Comparison of ENCODE assay signal across 26 cellular contexts in genomic region chr22:23519442-23520177, GRCh38.
DNase-seq lines count a peak whose midpoint lies in the region; ATAC-seq and TF ChIP-seq lines count a peak whose summit lies in the region.
"Had no signal": no experiment of that assay in that cellular context is flagged by ENCODE, and none has a peak within 500 bp of the region (broad histone marks: within the 10 kb centered on the region; RNA-seq: fewer than 3 reads in every experiment).

No MANE protein-coding gene starts in this region.

- H3K4me1 Mint-ChIP-seq in glutamatergic neuron (ENCODE audit: low read depth, unreplicated experiment) (peaks cover 31% of the 10 kb centered on the region), MCF 10A (ENCODE audit: insufficient read depth, unreplicated experiment) (no peaks in the 10 kb centered on the region)
- H3K4me1 Mint-ChIP-seq: activated T-helper 17 cell treated with anti-CD3 and anti-CD28 coated beads, Interleukin-2, amount 50 U/mL, for 72 hours had no signal

- H3K27ac Mint-ChIP-seq in glutamatergic neuron (ENCODE audit: unreplicated experiment) (peak overlapping the region; percentile 100), MCF 10A (ENCODE audit: low read depth, unreplicated experiment) (no peak overlapping the region)
- H3K27ac Mint-ChIP-seq: activated T-helper 17 cell treated with anti-CD3 and anti-CD28 coated beads, Interleukin-2, amount 50 U/mL, for 72 hours; H9; T-helper 2 cell treated with Interferon-gamma antibody and Interleukin-4, amounts not matched to agents 5 μg/mL and 100 μg/mL, for 36 hours had no signal

- H3K27me3 Mint-ChIP-seq in glutamatergic neuron (ENCODE audit: unreplicated experiment) (peaks cover 10% of the 10 kb centered on the region), MCF 10A (ENCODE audit: insufficient read depth, unreplicated experiment) (no peaks in the 10 kb centered on the region)

- H3K4me1 ChIP-seq in right cardiac atrium (ENCODE audit: control insufficient read depth, insufficient read depth, low read length) (no peaks in the 10 kb centered on the region), trophoblast cell (ENCODE audit: control insufficient read depth in 1 of 2, insufficient read depth in 2 of 2, low read length in 2 of 2) (peaks cover 46 to 53% of the 10 kb centered on the region in 2 experiments)
- H3K4me1 ChIP-seq: pancreas had no signal

- H3K23ac ChIP-seq in trophoblast cell (ENCODE audit: low read length): no peak overlapping the region

- DNase-seq in right cardiac atrium (peak in 2 of 3 donors; percentile 59 to 61), cardiac septum (ENCODE audit: low spot score) (no peak), glutamatergic neuron (no peak), trophoblast cell (no peak), MCF 10A (ENCODE audit: unreplicated experiment) (no peak), hepatic stellate cell (ENCODE audit: low spot score) (no peak)
- DNase-seq: CD8-positive, alpha-beta memory T cell; gastrocnemius medialis; H9; KBM-7; NCI-H2081 treated with DMSO at 0.1 percent for 48 hours; NCI-H526; PC-3; stimulated activated CD4-positive, alpha-beta T cell treated with anti-CD3 and anti-CD28 coated beads, Interleukin-4, amount 100 ng/mL, for 4 hours had no signal

- H4K12ac ChIP-seq in trophoblast cell (ENCODE audit: low read depth, low read length): peak overlapping the region; percentile 82

- TF ChIP-seq CTCF in glutamatergic neuron (IDR thresholded peaks at IDR 0.05; ENCODE audit: partially characterized antibody, unreplicated experiment) (no peak), MCF 10A (IDR thresholded peaks at IDR 0.05; ENCODE audit: unreplicated experiment) (no peak)

- H3K27me3 ChIP-seq in right cardiac atrium (ENCODE audit: control insufficient read depth, insufficient read depth) (no peaks in the 10 kb centered on the region), trophoblast cell (ENCODE audit: insufficient read depth, low read length) (no peaks in the 10 kb centered on the region)
- H3K27me3 ChIP-seq: breast epithelium, gastrocnemius medialis, pancreas, SJCRH30, suprapubic skin had no signal

- H3K36me3 Mint-ChIP-seq in glutamatergic neuron (ENCODE audit: unreplicated experiment) (no peaks in the 10 kb centered on the region), MCF 10A (ENCODE audit: insufficient read depth, unreplicated experiment) (no peaks in the 10 kb centered on the region)

- no peak for ATAC-seq in right cardiac atrium
- no peak for ATAC-seq in GM21423 (IDR thresholded peaks at IDR 0.05; ENCODE audit: unreplicated experiment)
- no peak for ATAC-seq in GM21619 (IDR thresholded peaks at IDR 0.05; ENCODE audit: unreplicated experiment)
- ATAC-seq: activated CD4-positive, CD25-positive, alpha-beta regulatory T cell treated with anti-CD3 and anti-CD28 coated beads, Interleukin-2, amount 50 U/mL, for 24 hours; activated T-helper 17 cell treated with anti-CD3 and anti-CD28 coated beads, Interleukin-2, amount 50 U/mL, for 72 hours; gastrocnemius medialis; left lobe of liver; pancreas; PC-3 had no signal

- H3K14ac ChIP-seq in trophoblast cell (ENCODE audit: low read length): peak overlapping the region; percentile 96

- H2AFZ ChIP-seq in trophoblast cell (ENCODE audit: insufficient read depth, low read length, poor library complexity): peak overlapping the region; percentile 5

- peaks cover 15% of the 10 kb centered on the region for H3K79me2 ChIP-seq in trophoblast cell (ENCODE audit: control insufficient read depth, insufficient read depth, low read length, poor library complexity)

- H2BK5ac ChIP-seq in trophoblast cell (ENCODE audit: low read depth, low read length, poor library complexity): peak overlapping the region; percentile 92

- H2AK5ac ChIP-seq in trophoblast cell (ENCODE audit: low read length): peak overlapping the region; percentile 94

- H4K91ac ChIP-seq in trophoblast cell (ENCODE audit: low read depth, low read length): peak overlapping the region; percentile 100

- H3K4me3 ChIP-seq in right cardiac atrium (ENCODE audit: low read length) (no peak overlapping the region), trophoblast cell (ENCODE audit: low read depth, low read length) (no peak overlapping the region)
- H3K4me3 ChIP-seq: breast epithelium, gastrocnemius medialis, pancreas, skin epidermis, suprapubic skin had no signal

- peak overlapping the region; percentile 87 for H4K8ac ChIP-seq in trophoblast cell (ENCODE audit: low read depth, low read length)

- CTCF ChIA-PET in MCF 10A (lab: Yijun Ruan, JAX): interaction anchor here (0.6 to 0.7 kb wide), 2 partner anchors 14 to 42 kb away, joined by 3 read pairs; no protein-coding TSS in a partner anchor

- peaks cover 13% of the 10 kb centered on the region for H3K9me3 Mint-ChIP-seq in glutamatergic neuron (ENCODE audit: unreplicated experiment)
- H3K9me3 Mint-ChIP-seq in MCF 10A (ENCODE audit: unreplicated experiment): no peaks in the 10 kb centered on the region
- H3K9me3 Mint-ChIP-seq: activated T-helper 17 cell treated with anti-CD3 and anti-CD28 coated beads, Interleukin-2, amount 50 U/mL, for 72 hours; CD8-positive, alpha-beta memory T cell; H9; T-helper 2 cell treated with Interferon-gamma antibody and Interleukin-4, amounts not matched to agents 5 μg/mL and 100 μg/mL, for 36 hours had no signal

- peaks cover 51% of the 10 kb centered on the region for H3K79me1 ChIP-seq in trophoblast cell (ENCODE audit: low read length)

- H3K9ac ChIP-seq in trophoblast cell (ENCODE audit: low read length): no peak overlapping the region

- no TSS peak for BruUV-seq in MCF 10A (replicated peaks; lab: Mats Ljungman, UMichigan)

- H3K18ac ChIP-seq in trophoblast cell (ENCODE audit: low read length): peak overlapping the region; percentile 92

- WGBS in right cardiac atrium: 95% methylated on average over 11 of the region's 11 CpGs
- no CpG with 5 or more reads among the region's 11 CpGs for WGBS in trophoblast cell (ENCODE audit: extremely low coverage, insufficient coverage, insufficient read length)

- POLR2A ChIA-PET in MCF 10A (lab: Yijun Ruan, JAX): no interaction called here

- H2BK12ac ChIP-seq in trophoblast cell (ENCODE audit: low read length): peak overlapping the region; percentile 95

- H3K27ac ChIP-seq in right cardiac atrium (ENCODE audit: low read length) (peak overlapping the region; percentile 9), trophoblast cell (ENCODE audit: low read depth, low read length) (peak overlapping the region; percentile 100)
- H3K27ac ChIP-seq: HL-60 had no signal

- H3K9me3 ChIP-seq in right cardiac atrium (ENCODE audit: control insufficient read depth, low read length) (no peaks in the 10 kb centered on the region), trophoblast cell (ENCODE audit: insufficient read depth, low read depth, low read length) (no peaks in the 10 kb centered on the region)
- H3K9me3 ChIP-seq: breast epithelium, gastrocnemius medialis, pancreas, SJCRH30, suprapubic skin had no signal

- H3K4me3 Mint-ChIP-seq in glutamatergic neuron (ENCODE audit: unreplicated experiment) (peak overlapping the region; percentile 42), MCF 10A (ENCODE audit: unreplicated experiment) (no peak overlapping the region)
- H3K4me3 Mint-ChIP-seq: activated T-helper 17 cell treated with anti-CD3 and anti-CD28 coated beads, Interleukin-2, amount 50 U/mL, for 72 hours; H9; T-helper 2 cell treated with Interferon-gamma antibody and Interleukin-4, amounts not matched to agents 5 μg/mL and 100 μg/mL, for 36 hours had no signal

- intact Hi-C loops in right cardiac atrium (cut with DNase I): loop anchor here in 1 of 4 donors (10.0 kb wide), 1 partner anchor 245 kb away; the partner anchor contains the start of genes C22orf15 and CHCHD10
- intact Hi-C loops in cardiac septum (cut with DNase I): loop anchor here (2.0 kb wide), 1 partner anchor 19 kb away; no protein-coding TSS in a partner anchor
- intact Hi-C loops in MCF 10A (cut with micrococcal nuclease): no loop called here

- H3K36me3 ChIP-seq in trophoblast cell (ENCODE audit: control insufficient read depth in 1 of 2, insufficient read depth in 2 of 2, low read length in 2 of 2): no peaks in the 10 kb centered on the region
- H3K36me3 ChIP-seq: breast epithelium, gastrocnemius medialis, pancreas, SJCRH30, suprapubic skin had no signal

- H3K4me2 ChIP-seq in trophoblast cell (ENCODE audit: low read length): no peak overlapping the region

- H2BK120ac ChIP-seq in trophoblast cell (ENCODE audit: insufficient read depth, low read length, poor library complexity): peak overlapping the region; percentile 99

- H3K4ac ChIP-seq in trophoblast cell (ENCODE audit: low read depth, low read length): peak overlapping the region; percentile 85

Comparison
In these comparisons a context has a peak if more than half of its experiments do, and no peak if none do; other contexts are left out.
1. DNase-seq: peak in right cardiac atrium (2 of 3); none in cardiac septum (single experiment), glutamatergic neuron (single experiment), trophoblast cell (0 of 2), MCF 10A (single experiment) and hepatic stellate cell (single experiment).